In the genomic region with DNA sequence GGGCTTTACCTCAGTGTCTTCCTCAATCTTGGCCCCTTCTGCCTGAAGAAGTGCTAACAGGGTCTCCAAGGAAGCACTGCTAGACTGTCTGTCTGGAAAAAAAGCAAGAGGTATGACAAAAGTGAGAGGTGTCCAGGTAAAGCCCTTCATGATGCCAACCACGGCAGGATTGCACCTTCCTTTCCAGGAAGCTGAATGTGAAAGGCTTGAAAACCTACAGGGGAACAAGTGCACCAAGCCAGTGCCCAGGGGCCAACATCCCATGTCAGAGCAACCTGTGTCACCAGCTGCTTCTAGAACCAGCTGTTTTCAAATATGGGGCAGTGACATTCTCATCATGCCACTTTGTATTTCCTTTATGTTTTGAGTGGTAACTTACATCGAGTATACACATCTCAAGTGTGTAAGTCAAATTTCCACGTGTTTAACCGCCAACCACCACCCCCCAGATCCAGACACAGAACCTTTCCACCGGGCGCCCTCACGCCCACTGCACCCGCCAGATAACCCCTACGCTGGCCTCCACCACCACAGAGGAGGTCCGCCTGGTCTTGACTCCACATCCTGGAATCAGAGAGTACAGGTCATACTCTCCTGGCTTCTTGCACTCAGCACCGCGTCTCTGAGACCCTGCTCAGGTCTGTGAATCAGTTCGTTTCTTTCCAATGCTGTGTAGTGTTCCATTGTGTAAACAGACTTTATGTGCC, we compare ENCODE assay signal across 14 cellular contexts. TPM values are rescaled to one million over a fixed set of nuclear protein-coding genes. Genes with fewer than 3 reads are reported as not detected.
DNase-seq lines count a peak whose midpoint lies in the region; ATAC-seq and TF ChIP-seq lines count a peak whose summit lies in the region.
"Had no signal": no experiment of that assay in that cellular context is flagged by ENCODE, and none has a peak within 500 bp of the region (broad histone marks: within the 10 kb centered on the region; RNA-seq: fewer than 3 reads in every experiment).

No MANE protein-coding gene starts in this region.

- peak overlapping the region in 9 of 11 experiments; percentile 8 to 92 (median 61); a peak in 17 of 22 replicates for H3K9ac ChIP-seq in BLaER1 treated with 17β-estradiol and CSF1 and Interleukin-3, amounts not matched to agents 10 nM and 100 nM
- H3K9ac ChIP-seq in trophoblast cell (ENCODE audit: low read length): no peak overlapping the region

- H3K4me3 ChIP-seq in BLaER1 treated with 17β-estradiol and CSF1 and Interleukin-3, amounts not matched to agents 10 nM and 100 nM: peak overlapping the region in 3 of 10 experiments; percentile 3 to 67 (median 67); a peak in 2 of 20 replicates
- H3K4me3 ChIP-seq in heart right ventricle: peak overlapping the region in 1 of 10 donors; percentile 3
- no peak overlapping the region for H3K4me3 ChIP-seq in prostate gland
- H3K4me3 ChIP-seq in trophoblast cell (ENCODE audit: low read depth, low read length): no peak overlapping the region

- WGBS in heart right ventricle, 2 donors: 85% methylated on average over 13 of the region's 13 CpGs
- 81% methylated on average over 13 of the region's 13 CpGs for WGBS in prostate gland
- no CpG with 5 or more reads among the region's 13 CpGs for WGBS in trophoblast cell (ENCODE audit: extremely low coverage, insufficient coverage, insufficient read length)

- H3K36me3 Mint-ChIP-seq in T-helper 17 cell (ENCODE audit: low read depth): peaks cover 6% of the 10 kb centered on the region
- H3K36me3 Mint-ChIP-seq in glutamatergic neuron (ENCODE audit: unreplicated experiment): peaks cover 9% of the 10 kb centered on the region

- no peak overlapping the region for H4K8ac ChIP-seq in trophoblast cell (ENCODE audit: low read depth, low read length)

- H4K20me1 ChIP-seq in BLaER1 treated with 17β-estradiol and CSF1 and Interleukin-3, amounts not matched to agents 10 nM and 100 nM: peaks cover 34 to 96% (median 68%) of the 10 kb centered on the region in 11 experiments

- H3K27ac ChIP-seq in BLaER1 treated with 17β-estradiol and CSF1 and Interleukin-3, amounts not matched to agents 10 nM and 100 nM: peak overlapping the region in 9 of 11 experiments; percentile 32 to 94 (median 65); a peak in 18 of 22 replicates
- H3K27ac ChIP-seq in heart right ventricle (peak overlapping the region; percentile 55 to 92 (median 81)), prostate gland (peak overlapping the region; percentile 23 to 41), trophoblast cell (ENCODE audit: low read depth, low read length) (no peak overlapping the region)

- H3K4me1 Mint-ChIP-seq in T-helper 17 cell: peaks cover 27% of the 10 kb centered on the region
- peaks cover 20% of the 10 kb centered on the region for H3K4me1 Mint-ChIP-seq in glutamatergic neuron (ENCODE audit: low read depth, unreplicated experiment)

- H4K12ac ChIP-seq in trophoblast cell (ENCODE audit: low read depth, low read length): no peak overlapping the region

- H3K4me3 Mint-ChIP-seq in T-helper 17 cell (peak overlapping the region; percentile 52), glutamatergic neuron (ENCODE audit: unreplicated experiment) (no peak overlapping the region)
- H3K4me3 Mint-ChIP-seq: activated T-cell treated with anti-CD3 and anti-CD28 coated beads, Interleukin-2, amount 50 U/mL, for 24 hours had no signal

- H3K27ac Mint-ChIP-seq in T-helper 17 cell (no peak overlapping the region), glutamatergic neuron (ENCODE audit: unreplicated experiment) (no peak overlapping the region)
- H3K27ac Mint-ChIP-seq: activated T-cell treated with anti-CD3 and anti-CD28 coated beads, Interleukin-2, amount 50 U/mL, for 24 hours had no signal

- H2BK120ac ChIP-seq in trophoblast cell (ENCODE audit: insufficient read depth, low read length, poor library complexity): no peak overlapping the region

- H2BK5ac ChIP-seq in trophoblast cell (ENCODE audit: low read depth, low read length, poor library complexity): no peak overlapping the region

- no peak overlapping the region for H3K14ac ChIP-seq in trophoblast cell (ENCODE audit: low read length)

- H3K79me2 ChIP-seq in trophoblast cell (ENCODE audit: control insufficient read depth, insufficient read depth, low read length, poor library complexity): peaks cover 2% of the 10 kb centered on the region

- intact Hi-C loops in heart right ventricle (cut with DNase I) (loop anchor here in 7 of 10 donors (2.0 to 10.0 kb wide), 3 partner anchors 20 to 366 kb away; partner anchors contain the start of genes MPHOSPH9 (in 4 of the 7) and MTRFR (in 4 of the 7)), prostate gland (cut with DNase I) (loop anchor here (10.0 kb wide), 1 partner anchor 366 kb away; the partner anchor contains the start of genes MPHOSPH9 and MTRFR)

- peaks cover 81 to 97% (median 93%) of the 10 kb centered on the region in 10 experiments for H3K4me1 ChIP-seq in BLaER1 treated with 17β-estradiol and CSF1 and Interleukin-3, amounts not matched to agents 10 nM and 100 nM
- H3K4me1 ChIP-seq in heart right ventricle (peaks cover 41 to 96% (median 89%) of the 10 kb centered on the region in 9 donors), prostate gland (replicated peaks) (peaks cover 45% of the 10 kb centered on the region), trophoblast cell (ENCODE audit: control insufficient read depth in 1 of 2, insufficient read depth in 2 of 2, low read length in 2 of 2) (peaks cover 19 to 27% of the 10 kb centered on the region in 2 experiments)

- peak overlapping the region; percentile 92 to 99 (median 96) for H3K4me2 ChIP-seq in BLaER1 treated with 17β-estradiol and CSF1 and Interleukin-3, amounts not matched to agents 10 nM and 100 nM
- H3K4me2 ChIP-seq in trophoblast cell (ENCODE audit: low read length): no peak overlapping the region

- no peak for TF ChIP-seq CTCF in heart right ventricle (IDR thresholded peaks at IDR 0.05)
- no peak for TF ChIP-seq CTCF in prostate gland (IDR thresholded peaks at IDR 0.05)
- TF ChIP-seq CTCF in glutamatergic neuron (IDR thresholded peaks at IDR 0.05; ENCODE audit: partially characterized antibody, unreplicated experiment): no peak

- peaks cover 4% of the 10 kb centered on the region for H3K9me3 Mint-ChIP-seq in glutamatergic neuron (ENCODE audit: unreplicated experiment)
- H3K9me3 Mint-ChIP-seq: activated T-cell treated with anti-CD3 and anti-CD28 coated beads, Interleukin-2, amount 50 U/mL, for 24 hours had no signal

- peaks cover 0 to 9% (median 0%) of the 10 kb centered on the region in 11 experiments; a peak in 2 of 22 replicates for H3K27me3 ChIP-seq in BLaER1 treated with 17β-estradiol and CSF1 and Interleukin-3, amounts not matched to agents 10 nM and 100 nM
- no peaks in the 10 kb centered on the region for H3K27me3 ChIP-seq in heart right ventricle
- no peaks in the 10 kb centered on the region for H3K27me3 ChIP-seq in prostate gland (replicated peaks; ENCODE audit: insufficient read depth)
- no peaks in the 10 kb centered on the region for H3K27me3 ChIP-seq in trophoblast cell (ENCODE audit: insufficient read depth, low read length)

- no peak overlapping the region for H2AFZ ChIP-seq in trophoblast cell (ENCODE audit: insufficient read depth, low read length, poor library complexity)

- H3K79me1 ChIP-seq in trophoblast cell (ENCODE audit: low read length): peaks cover 7% of the 10 kb centered on the region

- no peak for ATAC-seq in T-helper 17 cell
- ATAC-seq in heart right ventricle: no peak

- H3K23ac ChIP-seq in trophoblast cell (ENCODE audit: low read length): no peak overlapping the region

- H3K9me3 ChIP-seq in BLaER1 treated with 17β-estradiol and CSF1 and Interleukin-3, amounts not matched to agents 10 nM and 100 nM (replicated peaks in 1 of 11): no peaks in the 10 kb centered on the region
- H3K9me3 ChIP-seq in T-helper 17 cell (ENCODE audit: control insufficient read depth, low read length, poor library complexity, severe bottlenecking) (no peaks in the 10 kb centered on the region), heart right ventricle (no peaks in the 10 kb centered on the region), prostate gland (no peaks in the 10 kb centered on the region), trophoblast cell (ENCODE audit: insufficient read depth, low read depth, low read length) (no peaks in the 10 kb centered on the region)

- H3K18ac ChIP-seq in trophoblast cell (ENCODE audit: low read length): no peak overlapping the region

- H3K4ac ChIP-seq in trophoblast cell (ENCODE audit: low read depth, low read length): no peak overlapping the region

- H2AK5ac ChIP-seq in trophoblast cell (ENCODE audit: low read length): no peak overlapping the region

- no peak for DNase-seq in T-helper 17 cell
- no peak for DNase-seq in heart right ventricle
- DNase-seq in prostate gland (ENCODE audit: low spot score): no peak
- DNase-seq in glutamatergic neuron: no peak
- DNase-seq in KBM-7: no peak
- DNase-seq in kidney glomerular epithelial cell (lab: John Stamatoyannopoulos, UW): no peak
- no peak for DNase-seq in trophoblast cell
- DNase-seq: activated T-cell treated with anti-CD3 and anti-CD28 coated beads, Interleukin-2, amount 50 U/mL, for 24 hours; AML-193; erythroblast; NCI-H1417; NCI-H69; SIG-M5 had no signal

- peaks cover 38 to 63% (median 53%) of the 10 kb centered on the region in 11 experiments; a peak in 21 of 22 replicates for H3K36me3 ChIP-seq in BLaER1 treated with 17β-estradiol and CSF1 and Interleukin-3, amounts not matched to agents 10 nM and 100 nM
- H3K36me3 ChIP-seq in heart right ventricle: peaks cover 0 to 68% (median 25%) of the 10 kb centered on the region in 9 donors
- H3K36me3 ChIP-seq in prostate gland: peaks cover 0 to 6% of the 10 kb centered on the region in 2 donors
- H3K36me3 ChIP-seq in trophoblast cell (ENCODE audit: control insufficient read depth in 1 of 2, insufficient read depth in 2 of 2, low read length in 2 of 2): peaks cover 52 to 61% of the 10 kb centered on the region in 2 experiments

- H2BK12ac ChIP-seq in trophoblast cell (ENCODE audit: low read length): no peak overlapping the region

- no peak overlapping the region for H4K91ac ChIP-seq in trophoblast cell (ENCODE audit: low read depth, low read length)

- in situ Hi-C loops in KBM-7 (cut with MboI; ENCODE audit: low pct_unique_long_range_greater_than_20kb, low sequenced_read_pairs): loop anchor here (25.0 kb wide), 1 partner anchor 369 kb away; the partner anchor contains the start of genes MPHOSPH9 and MTRFR

- TF ChIP-seq POLR2A in prostate gland (IDR thresholded peaks at IDR 0.05): no peak

- no peaks in the 10 kb centered on the region for H3K27me3 Mint-ChIP-seq in T-helper 17 cell
- H3K27me3 Mint-ChIP-seq in glutamatergic neuron (ENCODE audit: unreplicated experiment): peaks cover 12% of the 10 kb centered on the region
- H3K27me3 Mint-ChIP-seq: activated T-cell treated with anti-CD3 and anti-CD28 coated beads, Interleukin-2, amount 50 U/mL, for 24 hours had no signal

RNA-seq across cellular contexts. Expression of gene VPS37B, which starts 27.3 kb away (rescaled TPM):
- total RNA-seq in T-helper 17 cell: 10 to 100 TPM; 82.2 to 90.5 TPM
- 10 to 100 TPM; 17.6 to 33.2 (median 19.8) TPM for total RNA-seq in heart right ventricle
- polyA plus RNA-seq in heart right ventricle: 10 to 100 TPM; 16.4 to 26.7 TPM
- 10 to 100 TPM; 37.6 to 67.7 TPM for total RNA-seq in prostate gland
- 19.7 TPM for total RNA-seq in glutamatergic neuron (ENCODE audit: unreplicated experiment)
- polyA plus RNA-seq in trophoblast cell (2013): 36.7 and 37.0 TPM in 2 replicates

RNA-seq across cellular contexts. Expression of gene HIP1R, which starts 33.4 kb away (rescaled TPM):
- 10 to 100 TPM; 61.5 to 67.4 TPM for total RNA-seq in T-helper 17 cell
- total RNA-seq in heart right ventricle: 10 to 100 TPM; 13.7 to 26.4 (median 17.5) TPM
- 10 to 100 TPM; 25.9 to 37.7 TPM for polyA plus RNA-seq in heart right ventricle
- 10 to 100 TPM; 45.1 to 79.3 TPM for total RNA-seq in prostate gland
- total RNA-seq in glutamatergic neuron (ENCODE audit: unreplicated experiment): 19.3 TPM
- 12.5 and 13.0 TPM in 2 replicates for polyA plus RNA-seq in trophoblast cell (2013)
